1 cellular context compared by ENCODE assay signal in genomic region chr16:80540516-80541305, GRCh38.
TF ChIP-seq lines count a peak whose summit lies in the region.

Gene DYNLRB2 (plus strand): TSS chr16:80540993. CDS start chr16:80541077, 84 bp downstream.

TF ChIP-seq in HEK293, 187 proteins besides CTCF, POLR2A, EP300 and RAD21 (continued from another document and continues in another):
- peak; percentile 72; the same call in 1 of the 2 replicates for TF ChIP-seq ZNF449 (tag by site-specific recombination; IDR thresholded peaks at IDR 0.05)
- no peak for TF ChIP-seq ZNF701 (tag by site-specific recombination; IDR thresholded peaks at IDR 0.05)
- peak; percentile 87 for TF ChIP-seq ZXDB (tag by site-specific recombination; IDR thresholded peaks at IDR 0.05)
- TF ChIP-seq ZNF311 (tag by site-specific recombination; IDR thresholded peaks at IDR 0.05; ENCODE audit: borderline replicate concordance) = no peak
- peak; percentile 80 for TF ChIP-seq SP7 (tag by site-specific recombination; IDR thresholded peaks at IDR 0.05)
- peak; percentile 79 for TF ChIP-seq ZNF366 (tag by site-specific recombination; conservative IDR thresholded peaks at IDR 0.05)
- TF ChIP-seq ZNF610 (tag by site-specific recombination; IDR thresholded peaks at IDR 0.05; ENCODE audit: borderline replicate concordance) = peak; percentile 61; the same call in 1 of the 2 replicates
- no peak; the same call in 1 of the 2 replicates for TF ChIP-seq KLF1 (tag by site-specific recombination; IDR thresholded peaks at IDR 0.05)
- TF ChIP-seq ZNF155 (tag by site-specific recombination; IDR thresholded peaks at IDR 0.05) = no peak
- no peak for TF ChIP-seq ZNF175 (tag by site-specific recombination; IDR thresholded peaks at IDR 0.05)
- TF ChIP-seq ZNF692 (tag by site-specific recombination; IDR thresholded peaks at IDR 0.05) = peak; percentile 89
- no peak for TF ChIP-seq ZNF140 (tag by site-specific recombination; IDR thresholded peaks at IDR 0.05)
- TF ChIP-seq ZBTB44 (tag by site-specific recombination; IDR thresholded peaks at IDR 0.05) = no peak
- TF ChIP-seq ZEB2 (tag by site-specific recombination; IDR thresholded peaks at IDR 0.05) = peak; percentile 74
- no peak for TF ChIP-seq ZNF114 (tag by site-specific recombination; IDR thresholded peaks at IDR 0.05)
- peak; percentile 93 for TF ChIP-seq ZNF518A (tag by site-specific recombination; conservative IDR thresholded peaks at IDR 0.05; ENCODE audit: low read depth)
- peak; percentile 94 for TF ChIP-seq ZNF660 (tag by site-specific recombination; IDR thresholded peaks at IDR 0.05)
- TF ChIP-seq ZNF24 (tag by site-specific recombination; IDR thresholded peaks at IDR 0.05) = peak; percentile 96
- TF ChIP-seq RBAK (tag by site-specific recombination; IDR thresholded peaks at IDR 0.05) = no peak
- TF ChIP-seq WT1 (tag by site-specific recombination; IDR thresholded peaks at IDR 0.05) = no peak
- peak; percentile 81 for TF ChIP-seq ZBTB17 (tag by site-specific recombination; IDR thresholded peaks at IDR 0.05)
- no peak for TF ChIP-seq PRDM6 (tag by site-specific recombination; IDR thresholded peaks at IDR 0.05)
- TF ChIP-seq ZBTB7A (tag by site-specific recombination; IDR thresholded peaks at IDR 0.05; ENCODE audit: low read depth) = no peak
- TF ChIP-seq ZNF133 (tag by site-specific recombination; IDR thresholded peaks at IDR 0.05) = 0 out of 2 replicates have a peak, but pooled peaks have one; percentile 15
- TF ChIP-seq ZNF670 (tag by site-specific recombination; IDR thresholded peaks at IDR 0.05; ENCODE audit: low read depth) = no peak
- TF ChIP-seq ZBTB11 (tag by site-specific recombination; conservative IDR thresholded peaks at IDR 0.05; ENCODE audit: low read depth) = peak; percentile 84
- peak; percentile 65 for TF ChIP-seq ZBTB10 (tag by site-specific recombination; IDR thresholded peaks at IDR 0.05)
- peak; percentile 22; the same call in 1 of the 2 replicates for TF ChIP-seq GLI4 (tag by site-specific recombination; IDR thresholded peaks at IDR 0.05)
- TF ChIP-seq BCL6B (tag by site-specific recombination; IDR thresholded peaks at IDR 0.05) = no peak
- no peak for TF ChIP-seq ZNF76 (tag by site-specific recombination; IDR thresholded peaks at IDR 0.05; ENCODE audit: borderline replicate concordance, low read depth)
- TF ChIP-seq YY1 (tag by site-specific recombination; IDR thresholded peaks at IDR 0.05) = 0 out of 2 replicates have a peak, but pooled peaks have one; percentile 43
- TF ChIP-seq ZSCAN16 (tag by site-specific recombination; IDR thresholded peaks at IDR 0.05) = peak; percentile 50; the same call in 1 of the 2 replicates
- TF ChIP-seq ZNF629 (tag by site-specific recombination; IDR thresholded peaks at IDR 0.05) = peak; percentile 70
- TF ChIP-seq ZNF335 (tag by site-specific recombination; conservative IDR thresholded peaks at IDR 0.05) = peak; percentile 90
- no peak for TF ChIP-seq ZNF26 (tag by site-specific recombination; IDR thresholded peaks at IDR 0.05)
- TF ChIP-seq SP3 (tag by site-specific recombination; IDR thresholded peaks at IDR 0.05) = peak; percentile 43; the same call in 1 of the 2 replicates
- TF ChIP-seq ZNF777 (tag by site-specific recombination; IDR thresholded peaks at IDR 0.05; ENCODE audit: borderline replicate concordance) = peak; percentile 65; the same call in 1 of the 2 replicates
- no peak for TF ChIP-seq ZFP3 (tag by site-specific recombination; IDR thresholded peaks at IDR 0.05; ENCODE audit: low read depth)
- peak; percentile 43 for TF ChIP-seq ZBTB48 (tag by site-specific recombination; IDR thresholded peaks at IDR 0.05)
- no peak for TF ChIP-seq ZNF23 (tag by site-specific recombination; IDR thresholded peaks at IDR 0.05; ENCODE audit: borderline replicate concordance)
